8 cellular contexts compared by ENCODE assay signal in the genomic region with DNA sequence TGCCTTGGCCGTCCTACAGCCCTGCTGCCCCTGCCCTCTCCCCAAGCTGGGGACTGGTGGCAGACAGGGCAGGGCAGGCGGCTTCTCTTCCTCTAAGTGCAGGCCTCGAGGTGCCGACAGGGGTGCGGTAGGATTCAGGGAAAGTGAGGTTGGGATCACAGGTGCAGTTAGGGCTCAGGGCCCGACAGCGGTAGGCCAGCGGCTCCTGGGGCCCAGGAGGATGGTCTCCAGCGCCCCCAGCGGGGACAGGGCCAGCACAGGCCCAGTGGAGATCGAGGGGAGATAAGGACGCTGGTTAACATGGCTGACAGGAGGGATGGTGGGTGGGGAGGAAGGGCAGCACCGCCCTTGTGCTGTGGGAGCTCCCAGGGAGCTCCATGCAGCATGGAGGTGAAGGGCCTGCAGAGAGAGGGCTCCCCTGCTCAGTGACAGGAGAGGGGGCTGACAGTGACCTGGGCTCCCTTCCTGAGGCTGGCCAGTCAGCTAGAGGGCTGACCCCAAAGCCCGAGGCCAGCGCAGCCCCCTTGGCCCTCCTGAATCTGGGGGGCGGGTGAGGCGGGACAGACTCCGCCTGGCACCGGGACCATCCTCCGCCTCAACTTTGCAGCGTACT. TPM values are rescaled to one million over a fixed set of nuclear protein-coding genes. Genes with fewer than 3 reads are reported as not detected.
DNase-seq lines count a peak whose midpoint lies in the region; ATAC-seq and TF ChIP-seq lines count a peak whose summit lies in the region.

No MANE protein-coding gene starts in this region.

- intact Hi-C loops in posterior cingulate gyrus (cut with DNase I): no loop called here

- in situ Hi-C loops in GM13976 (cut with MboI; ENCODE audit: low sequenced_read_pairs, unreplicated experiment): loop anchor here (10.0 kb wide), 1 partner anchor 111 kb away; no protein-coding TSS in a partner anchor

- peak; percentile 71 for DNase-seq in GM13976 (ENCODE audit: low spot score)
- peak; percentile 52 for DNase-seq in NCI-H526 treated with DMSO at 0.1 percent for 48 hours (lab: John Stamatoyannopoulos, UW)
- DNase-seq in activated naive CD8-positive, alpha-beta T cell treated with anti-CD3 and anti-CD28 coated beads, Interleukin-2, amount 10 ng/mL, durations not matched to agents 7 days and 5 days: peak; percentile 52
- peak; percentile 36 for DNase-seq in kidney tubule cell (ENCODE audit: low spot score)
- DNase-seq in type B pancreatic cell (ENCODE audit: extremely low spot score, unreplicated experiment): no peak
- DNase-seq in H4 (ENCODE audit: low spot score): no peak
- no peak for DNase-seq in posterior cingulate gyrus
- no peak for DNase-seq in NCI-H510A treated with DMSO at 0.1 percent for 48 hours (lab: John Stamatoyannopoulos, UW)

- POLR2A ChIA-PET in activated naive CD8-positive, alpha-beta T cell treated with anti-CD3 and anti-CD28 coated beads, Interleukin-2, amount 10 ng/mL, durations not matched to agents 7 days and 5 days (lab: Charles Lee): interaction anchor here (0.9 kb wide), 1 partner anchor 67 kb away, joined by 5 read pairs; no protein-coding TSS in a partner anchor

- H3K27me3 Mint-ChIP-seq in activated naive CD8-positive, alpha-beta T cell treated with anti-CD3 and anti-CD28 coated beads, Interleukin-2, amount 10 ng/mL, durations not matched to agents 7 days and 5 days: no peaks in the 10 kb centered on the region
- H3K27me3 Mint-ChIP-seq in type B pancreatic cell: peaks cover 29% of the 10 kb centered on the region

- no peaks in the 10 kb centered on the region for H3K36me3 Mint-ChIP-seq in activated naive CD8-positive, alpha-beta T cell treated with anti-CD3 and anti-CD28 coated beads, Interleukin-2, amount 10 ng/mL, durations not matched to agents 7 days and 5 days
- H3K36me3 Mint-ChIP-seq in type B pancreatic cell: no peaks in the 10 kb centered on the region

- TF ChIP-seq CTCF in GM13976 (IDR thresholded peaks at IDR 0.05; ENCODE audit: borderline replicate concordance, control extremely low read depth, extremely low read depth, insufficient read depth, missing control alignments): peak; percentile 31
- peak; percentile 72 for TF ChIP-seq CTCF in type B pancreatic cell (conservative IDR thresholded peaks at IDR 0.05)

- peaks cover 27% of the 10 kb centered on the region for H3K4me1 Mint-ChIP-seq in activated naive CD8-positive, alpha-beta T cell treated with anti-CD3 and anti-CD28 coated beads, Interleukin-2, amount 10 ng/mL, durations not matched to agents 7 days and 5 days
- H3K4me1 Mint-ChIP-seq in type B pancreatic cell (ENCODE audit: unreplicated experiment): peaks cover 22% of the 10 kb centered on the region

- no peaks in the 10 kb centered on the region for H3K9me3 Mint-ChIP-seq in activated naive CD8-positive, alpha-beta T cell treated with anti-CD3 and anti-CD28 coated beads, Interleukin-2, amount 10 ng/mL, durations not matched to agents 7 days and 5 days
- no peaks in the 10 kb centered on the region for H3K9me3 Mint-ChIP-seq in type B pancreatic cell

- H3K27ac Mint-ChIP-seq in activated naive CD8-positive, alpha-beta T cell treated with anti-CD3 and anti-CD28 coated beads, Interleukin-2, amount 10 ng/mL, durations not matched to agents 7 days and 5 days: no peak overlapping the region
- H3K27ac Mint-ChIP-seq in type B pancreatic cell: peak overlapping the region; percentile 16

- peak overlapping the region; percentile 40 for H3K4me3 Mint-ChIP-seq in activated naive CD8-positive, alpha-beta T cell treated with anti-CD3 and anti-CD28 coated beads, Interleukin-2, amount 10 ng/mL, durations not matched to agents 7 days and 5 days
- peak overlapping the region; percentile 65 for H3K4me3 Mint-ChIP-seq in type B pancreatic cell

- ATAC-seq in activated naive CD8-positive, alpha-beta T cell treated with anti-CD3 and anti-CD28 coated beads, Interleukin-2, amount 10 ng/mL, durations not matched to agents 7 days and 5 days (ENCODE audit: low read depth): no peak

RNA-seq across cellular contexts. Expression of gene CRIP1, which starts 0.9 kb away (rescaled TPM):
- total RNA-seq in activated naive CD8-positive, alpha-beta T cell treated with anti-CD3 and anti-CD28 coated beads, Interleukin-2, amount 10 ng/mL, durations not matched to agents 7 days and 5 days: 100 to 1,000 TPM; 445 to 453 TPM
- 5.1 and 15.4 TPM in 2 replicates for total RNA-seq in type B pancreatic cell (ENCODE audit: low replicate concordance)
- total RNA-seq in H4 (2014; rRNA removed; shearing (Covaris generic)): not detected in 2 replicates

RNA-seq across cellular contexts. Expression of gene TEDC1, which starts 5.2 kb away (rescaled TPM):
- 10 to 100 TPM; 43.3 to 47.6 TPM for total RNA-seq in activated naive CD8-positive, alpha-beta T cell treated with anti-CD3 and anti-CD28 coated beads, Interleukin-2, amount 10 ng/mL, durations not matched to agents 7 days and 5 days
- 11.9 and 22.1 TPM in 2 replicates for total RNA-seq in type B pancreatic cell (ENCODE audit: low replicate concordance)
- 15.4 and 17.3 TPM in 2 replicates for total RNA-seq in H4 (2014; rRNA removed; shearing (Covaris generic))

RNA-seq across cellular contexts. Expression of gene CRIP2, which starts 11.2 kb away (rescaled TPM):
- 1 to 10 TPM; 1.2 to 1.6 TPM for total RNA-seq in activated naive CD8-positive, alpha-beta T cell treated with anti-CD3 and anti-CD28 coated beads, Interleukin-2, amount 10 ng/mL, durations not matched to agents 7 days and 5 days
- 11.2 and 20.3 TPM in 2 replicates for total RNA-seq in type B pancreatic cell (ENCODE audit: low replicate concordance)
- 16.2 and 26.9 TPM in 2 replicates for total RNA-seq in H4 (2014; rRNA removed; shearing (Covaris generic))

RNA-seq across cellular contexts. Expression of gene TMEM121, which starts 40.6 kb away (rescaled TPM):
- total RNA-seq in activated naive CD8-positive, alpha-beta T cell treated with anti-CD3 and anti-CD28 coated beads, Interleukin-2, amount 10 ng/mL, durations not matched to agents 7 days and 5 days: 1 to 10 TPM; 8.1 to 8.8 TPM
- total RNA-seq in type B pancreatic cell (ENCODE audit: low replicate concordance): 1.4 and 5.5 TPM in 2 replicates
- 1.6 and 2.5 TPM in 2 replicates for total RNA-seq in H4 (2014; rRNA removed; shearing (Covaris generic))

Comparison
In these comparisons a context has a peak if more than half of its experiments do, and no peak if none do; other contexts are left out.
1. DNase-seq: peak in GM13976 (single experiment), NCI-H526 treated with DMSO at 0.1 percent for 48 hours (single experiment), activated naive CD8-positive, alpha-beta T cell treated with anti-CD3 and anti-CD28 coated beads, Interleukin-2, amount 10 ng/mL, durations not matched to agents 7 days and 5 days (single experiment) and kidney tubule cell (single experiment); none in type B pancreatic cell (single experiment), H4 (single experiment), posterior cingulate gyrus (0 of 10) and NCI-H510A treated with DMSO at 0.1 percent for 48 hours (single experiment).
2. RNA of gene CRIP1, which starts 0.9 kb away (total RNA-seq): 445 to 453 TPM in activated naive CD8-positive, alpha-beta T cell treated with anti-CD3 and anti-CD28 coated beads, Interleukin-2, amount 10 ng/mL, durations not matched to agents 7 days and 5 days; 5.1 to 15.4 TPM in type B pancreatic cell and not detected in H4; every median in the first group is over 10 times any median in the second.